In genomic region chr5:76335451-76335850, GRCh38 we compare ENCODE assay signal across 3 cellular contexts.
DNase-seq lines count a peak whose midpoint lies in the region; ATAC-seq, FAIRE-seq and TF ChIP-seq lines count a peak whose summit lies in the region.
"Not testable (repeated sequence)": the region's sequence is repeated elsewhere in the genome, so short reads cannot be mapped to it uniquely, and the experiment has no call there.

No MANE protein-coding gene starts in this region.

- H3K79me2 ChIP-seq in K562 (ENCODE audit: control insufficient read depth, insufficient read depth, low read length), result not testable (repeated sequence)

- H3K4me3 ChIP-seq in Caco-2 (ENCODE audit: low read depth, low read length); K562: not testable (repeated sequence)

- in situ Hi-C loops in K562 (cut with MboI), result not testable (repeated sequence)

- H3K4me2 ChIP-seq in K562 (ENCODE audit: insufficient read depth, low read length), result not testable (repeated sequence)

- not testable (repeated sequence) for DNase-seq in Caco-2; K562 (ENCODE audit: extremely low read depth in 1 of 4, low spot score in 3 of 4); glutamatergic neuron

- H3K36me3 ChIP-seq in Caco-2 (ENCODE audit: control insufficient read depth, insufficient read depth, low read length); K562 (ENCODE audit: control insufficient read depth, insufficient read depth, low read length): not testable (repeated sequence)

- BruUV-seq in Caco-2 (replicated peaks; lab: Mats Ljungman, UMichigan); K562 (replicated peaks; lab: Mats Ljungman, UMichigan): not testable (repeated sequence)

- not testable (repeated sequence) for H3K9me1 ChIP-seq in K562 (ENCODE audit: control insufficient read depth, insufficient read depth, low read length)

- not testable (repeated sequence) for H3K9me3 ChIP-seq in Caco-2; K562 (replicated peaks; ENCODE audit: control insufficient read depth, insufficient read depth, low read depth, low read length)

- intact Hi-C loops in Caco-2 (cut with micrococcal nuclease; ENCODE audit: unreplicated experiment), result not testable (repeated sequence)
- intact Hi-C loops in K562 (cut with micrococcal nuclease), result loop anchor here (5.0 kb wide), 1 partner anchor 207 kb away; no protein-coding TSS in a partner anchor

- not testable (repeated sequence) for H3K36me3 Mint-ChIP-seq in Caco-2 (ENCODE audit: insufficient read depth, unreplicated experiment); glutamatergic neuron (ENCODE audit: unreplicated experiment)

- not testable (repeated sequence) for TF ChIP-seq EP300 in K562 (IDR thresholded peaks at IDR 0.05; ENCODE audit: low read length)

- not testable (repeated sequence) for H3K9ac ChIP-seq in K562 (ENCODE audit: insufficient read depth in 1 of 2, low read depth in 2 of 2, low read length in 2 of 2)

- not testable (repeated sequence) for H2AFZ ChIP-seq in K562 (ENCODE audit: low read depth, low read length)

- H3K27ac Mint-ChIP-seq in Caco-2 (ENCODE audit: unreplicated experiment) (peak overlapping the region; percentile 69), glutamatergic neuron (ENCODE audit: unreplicated experiment) (peak overlapping the region; percentile 88)

- not testable (repeated sequence) for H3K27me3 Mint-ChIP-seq in Caco-2 (ENCODE audit: insufficient read depth, unreplicated experiment); glutamatergic neuron (ENCODE audit: unreplicated experiment)

- CTCF ChIA-PET in Caco-2 (lab: Charles Lee), result interaction anchor here (0.7 kb wide), 1 partner anchor 55 kb away, joined by 3 read pairs; no protein-coding TSS in a partner anchor
- CTCF ChIA-PET in K562 (lab: Yijun Ruan, JAX; ENCODE audit: low intra/inter-chr PET ratio), result not testable (repeated sequence)

- H3K27me3 ChIP-seq in Caco-2 (replicated peaks; ENCODE audit: control insufficient read depth, insufficient read depth, low read length); K562 (ENCODE audit: control insufficient read depth in 2 of 2, insufficient read depth in 2 of 2, low read length in 2 of 2): not testable (repeated sequence)

- not testable (repeated sequence) for TF ChIP-seq CTCF in Caco-2 (IDR thresholded peaks at IDR 0.05; ENCODE audit: insufficient read depth in 1 of 2, low read depth in 1 of 2, low read length in 1 of 2, severe bottlenecking in 1 of 2, unreplicated experiment in 1 of 2); K562 (IDR thresholded peaks at IDR 0.05 in 2 of 3, conservative IDR thresholded peaks at IDR 0.05 in 1 of 3; ENCODE audit: insufficient read depth in 2 of 3, low read depth in 1 of 3, low read length in 3 of 3); glutamatergic neuron (IDR thresholded peaks at IDR 0.05; ENCODE audit: partially characterized antibody, unreplicated experiment)

- TF ChIP-seq RAD21 in K562 (CRISPR knock-in tag; conservative IDR thresholded peaks at IDR 0.05 in 1 of 2, IDR thresholded peaks at IDR 0.05 in 1 of 2), result not testable (repeated sequence)

- H3K4me3 Mint-ChIP-seq in Caco-2 (ENCODE audit: unreplicated experiment); glutamatergic neuron (ENCODE audit: unreplicated experiment): not testable (repeated sequence)

- WGBS in K562 (ENCODE audit: insufficient coverage, low coverage, missing lambda C conversion rate), result 14% methylated on average over 2 of the region's 5 CpGs

- H3K27ac ChIP-seq in K562 (ENCODE audit: extremely low read depth, low read depth, low read length), result not testable (repeated sequence)

- POLR2A ChIA-PET in Caco-2 (lab: Charles Lee), result not testable (repeated sequence)
- POLR2A ChIA-PET in K562 (lab: Yijun Ruan, JAX), result interaction anchor here (1.1 kb wide), 1 partner anchor 28 kb away, joined by 3 read pairs; no protein-coding TSS in a partner anchor

- not testable (repeated sequence) for FAIRE-seq in K562 (lab: Jason Lieb, UNC)

- peaks cover 46% of the 10 kb centered on the region for H3K4me1 Mint-ChIP-seq in Caco-2 (ENCODE audit: low read depth, unreplicated experiment)
- not testable (repeated sequence) for H3K4me1 Mint-ChIP-seq in glutamatergic neuron (ENCODE audit: low read depth, unreplicated experiment)

- H3K4me1 ChIP-seq in Caco-2 (peaks cover 58% of the 10 kb centered on the region), K562 (replicated peaks in 1 of 2; ENCODE audit: control insufficient read depth in 2 of 2, insufficient read depth in 2 of 2, low read length in 2 of 2) (peaks cover 11 to 23% of the 10 kb centered on the region in 2 experiments)

- not testable (repeated sequence) for ATAC-seq in K562

- TF ChIP-seq POLR2A in K562 (conservative IDR thresholded peaks at IDR 0.05), result not testable (repeated sequence)

- H4K20me1 ChIP-seq in K562 (replicated peaks; ENCODE audit: control insufficient read depth, insufficient read depth, low read length), result not testable (repeated sequence)

- peaks cover 11% of the 10 kb centered on the region for H3K9me3 Mint-ChIP-seq in Caco-2 (ENCODE audit: unreplicated experiment)
- H3K9me3 Mint-ChIP-seq in glutamatergic neuron (ENCODE audit: unreplicated experiment), result not testable (repeated sequence)

TF ChIP-seq in K562, 482 proteins besides CTCF, POLR2A, EP300 and RAD21:
- TF ChIP-seq MNT (conservative IDR thresholded peaks at IDR 0.05) (peak; percentile 30 to 58; a peak in 2 of 4 replicates), HMBOX1 (IDR thresholded peaks at IDR 0.05) (0 out of 2 replicates have a peak, but pooled peaks have one; percentile 16), KDM1A (IDR thresholded peaks at IDR 0.05) (peak in 1 of 2 experiments; percentile 32; a peak in 1 of 4 replicates), ARID1B (IDR thresholded peaks at IDR 0.05) (peak; percentile 64), SOX6 (IDR thresholded peaks at IDR 0.05) (peak; percentile 20; the same call in 1 of the 2 replicates), CBFA2T2 (conservative IDR thresholded peaks at IDR 0.05) (peak; percentile 76), TRIM24 (IDR thresholded peaks at IDR 0.05) (peak; percentile 25 to 46; a peak in 1 of 4 replicates), NFIC (IDR thresholded peaks at IDR 0.05) (peak; percentile 32; the same call in 1 of the 2 replicates), NCOR1 (IDR thresholded peaks at IDR 0.05) (peak; percentile 53; the same call in 1 of the 2 replicates), TAL1 (IDR thresholded peaks at IDR 0.05) (peak; percentile 62; the same call in 1 of the 2 replicates), CBFA2T3 (IDR thresholded peaks at IDR 0.05) (peak; percentile 84)
